In genomic region chr1:33470495-33471012, GRCh38 we compare ENCODE assay signal across 8 cellular contexts. TPM values are rescaled to one million over a fixed set of nuclear protein-coding genes. Genes with fewer than 3 reads are reported as not detected.
DNase-seq lines count a peak whose midpoint lies in the region; ATAC-seq and TF ChIP-seq lines count a peak whose summit lies in the region.

No MANE protein-coding gene starts in this region.

- H2AFZ ChIP-seq in OCI-LY1 (ENCODE audit: low read length): no peak overlapping the region

- no peak overlapping the region for H3K9ac ChIP-seq in OCI-LY1 (ENCODE audit: low read length)

- H3F3A ChIP-seq in OCI-LY1 (ENCODE audit: insufficient read depth, low read length): no peaks in the 10 kb centered on the region

- ATAC-seq in HG03139 (IDR thresholded peaks at IDR 0.05; ENCODE audit: unreplicated experiment): no peak

- H3K9me3 Mint-ChIP-seq in activated T-cell treated with anti-CD3 and anti-CD28 coated beads, Interleukin-2, amount 50 U/mL, for 24 hours: no peaks in the 10 kb centered on the region
- no peaks in the 10 kb centered on the region for H3K9me3 Mint-ChIP-seq in nephron

- no peaks in the 10 kb centered on the region for H4K20me1 ChIP-seq in OCI-LY1 (ENCODE audit: insufficient read depth, low read length)

- 4 to 7% (median 6%) methylated on average over 11 of the region's 11 CpGs for WGBS in stomach, 5 donors

- no peaks in the 10 kb centered on the region for H3K9me2 ChIP-seq in OCI-LY1 (ENCODE audit: low read depth, low read length)

- peaks cover 26% of the 10 kb centered on the region for H3K4me1 Mint-ChIP-seq in activated T-cell treated with anti-CD3 and anti-CD28 coated beads, Interleukin-2, amount 50 U/mL, for 24 hours (ENCODE audit: low read depth)
- peaks cover 45% of the 10 kb centered on the region for H3K4me1 Mint-ChIP-seq in nephron

- no peaks in the 10 kb centered on the region for H3K36me3 Mint-ChIP-seq in activated T-cell treated with anti-CD3 and anti-CD28 coated beads, Interleukin-2, amount 50 U/mL, for 24 hours (ENCODE audit: low read depth)
- no peaks in the 10 kb centered on the region for H3K36me3 Mint-ChIP-seq in nephron (ENCODE audit: low read depth)

- TF ChIP-seq POLR2A in stomach (IDR thresholded peaks at IDR 0.05): no peak

- H3K27me3 Mint-ChIP-seq in activated T-cell treated with anti-CD3 and anti-CD28 coated beads, Interleukin-2, amount 50 U/mL, for 24 hours: no peaks in the 10 kb centered on the region
- H3K27me3 Mint-ChIP-seq in nephron (ENCODE audit: low read depth): no peaks in the 10 kb centered on the region

- intact Hi-C loops in stomach (cut with DNase I; ENCODE audit: low total_unique reads): no loop called here

- no peak overlapping the region for H3K4me3 Mint-ChIP-seq in activated T-cell treated with anti-CD3 and anti-CD28 coated beads, Interleukin-2, amount 50 U/mL, for 24 hours
- H3K4me3 Mint-ChIP-seq in nephron: peak overlapping the region; percentile 2 to 44 (median 4)

- peak; percentile 69 for DNase-seq in GM10266 (ENCODE audit: extremely low spot score)
- peak; percentile 94 for DNase-seq in KBM-7
- peak; percentile 69 for DNase-seq in activated T-cell treated with anti-CD3 and anti-CD28 coated beads, Interleukin-2, amount 50 U/mL, for 24 hours
- DNase-seq in fibroblast of gingiva (ENCODE audit: low read depth): peak; percentile 81
- DNase-seq in stomach: peak; percentile 76

- no peak for TF ChIP-seq EP300 in stomach (IDR thresholded peaks at IDR 0.05)

- H3K4me3 ChIP-seq in OCI-LY1 (ENCODE audit: low read depth, low read length, poor library complexity, severe bottlenecking) (no peak overlapping the region), stomach (no peak overlapping the region)

- H3K27ac Mint-ChIP-seq in activated T-cell treated with anti-CD3 and anti-CD28 coated beads, Interleukin-2, amount 50 U/mL, for 24 hours: no peak overlapping the region
- H3K27ac Mint-ChIP-seq in nephron: peak overlapping the region; percentile 12 to 46 (median 28)

- TF ChIP-seq CTCF in GM10266 (IDR thresholded peaks at IDR 0.05; ENCODE audit: control insufficient read depth, insufficient read depth, low read depth, missing control alignments) (peak; percentile 88), OCI-LY1 (IDR thresholded peaks at IDR 0.05; ENCODE audit: low read length) (peak; percentile 77), nephron (IDR thresholded peaks at IDR 0.05; ENCODE audit: unreplicated experiment in 3 of 3) (peak; percentile 80 to 83 (median 83)), stomach (IDR thresholded peaks at IDR 0.05) (peak in 5 of 7 experiments; percentile 60 to 80 (median 71))

- H3K79me2 ChIP-seq in OCI-LY1 (ENCODE audit: insufficient read depth, low read length): no peaks in the 10 kb centered on the region

- H3K9me3 ChIP-seq in OCI-LY1 (ENCODE audit: low read length): no peaks in the 10 kb centered on the region
- H3K9me3 ChIP-seq in stomach: no peaks in the 10 kb centered on the region

- H3K27me3 ChIP-seq in OCI-LY1 (ENCODE audit: insufficient read depth, low read length): no peaks in the 10 kb centered on the region
- H3K27me3 ChIP-seq in stomach: no peaks in the 10 kb centered on the region

- H3K36me3 ChIP-seq in OCI-LY1 (ENCODE audit: insufficient read depth, low read length) (no peaks in the 10 kb centered on the region), stomach (no peaks in the 10 kb centered on the region)

- H3K27ac ChIP-seq in OCI-LY1 (ENCODE audit: low read depth, low read length, poor library complexity, severe bottlenecking) (no peak overlapping the region), stomach (peak overlapping the region in 3 of 5 donors; percentile 81 to 84 (median 84))

- no peak overlapping the region for H3K4me2 ChIP-seq in OCI-LY1 (ENCODE audit: low read length)

- in situ Hi-C loops in KBM-7 (cut with MboI; ENCODE audit: low pct_unique_long_range_greater_than_20kb, low sequenced_read_pairs): loop anchor here (25.0 kb wide), 1 partner anchor 333 kb away; no protein-coding TSS in a partner anchor

- H3K4me1 ChIP-seq in OCI-LY1 (ENCODE audit: insufficient read depth, low read length, severe bottlenecking) (peaks cover 10% of the 10 kb centered on the region), stomach (peaks cover 6 to 55% (median 35%) of the 10 kb centered on the region in 4 donors)

RNA-seq across cellular contexts. Expression of gene ZSCAN20, which starts 1.9 kb away (rescaled TPM):
- total RNA-seq in stomach: 1 to 10 TPM in 3 of 5 donors, under 1 TPM in 2; 0.29 to 8.4 (median 1.8) TPM
- polyA plus RNA-seq in stomach: 1 to 10 TPM in 1 of 3 donors, under 1 TPM in 2; 0.50 to 1.1 (median 0.61) TPM

RNA-seq across cellular contexts. Expression of gene PHC2, which starts 39.7 kb away (rescaled TPM):
- 100 to 1,000 TPM in 3 of 5 donors, 10 to 100 TPM in 2; 72.0 to 123 (median 107) TPM for total RNA-seq in stomach
- 100 to 1,000 TPM in 2 of 3 donors, 10 to 100 TPM in 1; 70.8 to 140 (median 121) TPM for polyA plus RNA-seq in stomach
